17 cellular contexts compared by ENCODE assay signal in the genomic region with DNA sequence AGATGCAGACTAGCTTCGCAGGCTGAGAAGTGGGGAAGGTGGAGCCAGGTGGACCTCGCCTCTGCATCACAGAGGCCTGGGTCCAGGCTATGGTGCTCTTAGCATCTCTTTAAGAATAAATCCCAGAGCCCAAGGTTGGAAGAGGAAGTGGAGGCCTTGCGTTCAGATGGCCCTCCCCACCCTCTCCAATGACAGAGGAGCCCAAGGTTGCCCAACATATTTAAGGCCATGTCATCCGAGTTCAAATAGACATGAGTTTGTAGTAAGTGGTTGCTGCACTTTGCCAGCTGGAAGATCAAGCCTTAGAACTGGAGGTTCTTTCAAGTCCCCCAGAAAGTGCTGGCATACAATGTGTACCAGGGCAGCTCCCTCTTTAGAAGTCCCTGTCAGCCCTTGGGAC. TPM values are rescaled to one million over a fixed set of nuclear protein-coding genes. Genes with fewer than 3 reads are reported as not detected.
DNase-seq lines count a peak whose midpoint lies in the region; ATAC-seq and TF ChIP-seq lines count a peak whose summit lies in the region.
"Had no signal": no experiment of that assay in that cellular context is flagged by ENCODE, and none has a peak within 500 bp of the region (broad histone marks: within the 10 kb centered on the region; RNA-seq: fewer than 3 reads in every experiment).

No MANE protein-coding gene starts in this region.

- H3K4me1 Mint-ChIP-seq in neural crest cell = peaks cover 5% of the 10 kb centered on the region

- no peak overlapping the region for H3K4me3 Mint-ChIP-seq in neural crest cell

- ATAC-seq in HG02938 (IDR thresholded peaks at IDR 0.05; ENCODE audit: unreplicated experiment) = no peak
- ATAC-seq: GM12878 had no signal

- no peak for TF ChIP-seq CTCF in neural crest cell (conservative IDR thresholded peaks at IDR 0.05)

- no peaks in the 10 kb centered on the region for H3K27me3 Mint-ChIP-seq in neural crest cell (ENCODE audit: low read depth)

- H3K27ac Mint-ChIP-seq in neural crest cell (ENCODE audit: unreplicated experiment) = peak overlapping the region; percentile 16

- H3K9me3 Mint-ChIP-seq in neural crest cell = no peaks in the 10 kb centered on the region

- peak; percentile 61 for DNase-seq in SIG-M5 treated with dmso at 0.1 percent for 504 hours (lab: John Stamatoyannopoulos, UW; ENCODE audit: unreplicated experiment)
- DNase-seq in SIG-M5 (lab: John Stamatoyannopoulos, UW) = no peak
- peak; percentile 52 for DNase-seq in SKM-1 (lab: John Stamatoyannopoulos, UW; ENCODE audit: unreplicated experiment)
- no peak for DNase-seq in neural crest cell (ENCODE audit: low read depth, low spot score)
- no peak for DNase-seq in activated effector memory CD4-positive, alpha-beta T cell treated with anti-CD3 and anti-CD28 coated beads, Interleukin-2, amount 50 U/mL, for 16 hours
- DNase-seq in midbrain (lab: John Stamatoyannopoulos, UW) = no peak
- DNase-seq in hypothalamus (lab: John Stamatoyannopoulos, UW) = no peak
- DNase-seq: C1 segment of cervical spinal cord, NCI-H1092, NCI-H2227 treated with DMSO at 0.1 percent for 48 hours, NCI-H524 treated with DMSO at 0.1 percent for 48 hours, Peyer's patch, SJCRH30 had no signal

- no peaks in the 10 kb centered on the region for H3K36me3 Mint-ChIP-seq in neural crest cell (ENCODE audit: low read depth)

RNA-seq across cellular contexts. Expression of gene HORMAD2, which starts 47.1 kb away (rescaled TPM):
- not detected in 2 replicates for total RNA-seq in neural crest cell
- total RNA-seq: G401, GM12878, LHCN-M2, Peyer's patch, SJCRH30 had no signal

Comparison
In these comparisons a context has a peak if more than half of its experiments do, and no peak if none do; other contexts are left out.
1. DNase-seq: peak in SIG-M5 treated with dmso at 0.1 percent for 504 hours (single experiment) and SKM-1 (single experiment); none in SIG-M5 (single experiment), neural crest cell (single experiment), activated effector memory CD4-positive, alpha-beta T cell treated with anti-CD3 and anti-CD28 coated beads, Interleukin-2, amount 50 U/mL, for 16 hours (single experiment), midbrain (single experiment) and hypothalamus (0 of 51).